In the genomic region with DNA sequence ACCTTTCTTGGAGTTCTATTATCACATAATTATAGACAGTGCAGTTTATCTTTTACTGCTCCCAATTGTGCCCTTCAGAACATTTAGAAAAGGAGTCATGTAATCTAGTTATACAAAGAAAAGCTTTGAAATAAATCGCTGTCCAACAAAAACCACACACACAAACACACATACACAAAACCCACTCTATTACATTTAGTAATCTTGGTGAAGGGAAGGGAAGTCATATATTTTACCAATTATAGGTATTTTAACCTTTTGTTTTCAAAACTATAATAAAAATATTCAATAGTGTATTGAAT, we compare ENCODE assay signal across 14 cellular contexts.
"Had no signal": no experiment of that assay in that cellular context is flagged by ENCODE, and none has a peak within 500 bp of the region (broad histone marks: within the 10 kb centered on the region; RNA-seq: fewer than 3 reads in every experiment).

No MANE protein-coding gene starts in this region.

- H3K36me3 Mint-ChIP-seq: memory B cell; natural killer cell treated with Interleukin-12 subunit alpha and Interleukin-12 subunit beta and Interleukin-15 and Interleukin-18, amount 100 ng/mL, for 72 hours had no signal

- H3K27me3 Mint-ChIP-seq: natural killer cell treated with Interleukin-12 subunit alpha and Interleukin-12 subunit beta and Interleukin-15 and Interleukin-18, amount 100 ng/mL, for 72 hours; stimulated activated naive CD8-positive, alpha-beta T cell treated with anti-CD3 and anti-CD28 coated beads, Interleukin-15, Interleukin-2, amounts not matched to agents 100 ng/mL and 50 ng/mL, for 24 hours had no signal

- H3K4me1 Mint-ChIP-seq: memory B cell had no signal

- H3K9me3 ChIP-seq: body of pancreas, ovary, thoracic aorta had no signal

- ATAC-seq: body of pancreas; esophagus mucosa; natural killer cell treated with Interleukin-12 subunit alpha and Interleukin-12 subunit beta and Interleukin-15 and Interleukin-18, amount 100 ng/mL, for 72 hours; SK-N-SH treated with all-trans-retinoic acid at 6 μM for 48 hours had no signal

- H3K4me1 ChIP-seq: body of pancreas had no signal

- H3K27ac Mint-ChIP-seq: memory B cell; natural killer cell treated with Interleukin-12 subunit alpha and Interleukin-12 subunit beta and Interleukin-15 and Interleukin-18, amount 100 ng/mL, for 72 hours; T-helper 1 cell treated with Interleukin-12 subunit alpha and Interleukin-12 subunit beta and Interleukin-4 antibody, amounts not matched to agents 30 μg/mL and 1 μg/mL, for 36 hours had no signal

- H3K27ac ChIP-seq: body of pancreas, ovary, thoracic aorta had no signal

- H3K27me3 ChIP-seq: body of pancreas, ovary had no signal

- H3K4me3 Mint-ChIP-seq: memory B cell; natural killer cell treated with Interleukin-12 subunit alpha and Interleukin-12 subunit beta and Interleukin-15 and Interleukin-18, amount 100 ng/mL, for 72 hours; stimulated activated naive CD8-positive, alpha-beta T cell treated with anti-CD3 and anti-CD28 coated beads, Interleukin-15, Interleukin-2, amounts not matched to agents 100 ng/mL and 50 ng/mL, for 24 hours; T-helper 1 cell treated with Interleukin-12 subunit alpha and Interleukin-12 subunit beta and Interleukin-4 antibody, amounts not matched to agents 30 μg/mL and 1 μg/mL, for 36 hours had no signal

- DNase-seq: activated CD4-positive, alpha-beta T cell treated with anti-CD3 and anti-CD28 coated beads, Interleukin-2, amount 50 U/mL, for 48 hours; body of pancreas; cerebellar nuclear complex; dermis blood vessel endothelial cell; ovary; stimulated activated CD4-positive, alpha-beta T cell treated with anti-CD3 and anti-CD28 coated beads, Interleukin-4, amount 100 ng/mL, for 1 hour; stimulated activated CD8-positive, alpha-beta memory T cell treated with anti-CD3 and anti-CD28 coated beads, Interleukin-4, amount 100 ng/mL, for 48 hours had no signal

- H3K9me3 Mint-ChIP-seq: memory B cell; stimulated activated naive CD8-positive, alpha-beta T cell treated with anti-CD3 and anti-CD28 coated beads, Interleukin-15, Interleukin-2, amounts not matched to agents 100 ng/mL and 50 ng/mL, for 24 hours; T-helper 1 cell treated with Interleukin-12 subunit alpha and Interleukin-12 subunit beta and Interleukin-4 antibody, amounts not matched to agents 30 μg/mL and 1 μg/mL, for 36 hours had no signal

- H3K36me3 ChIP-seq: ovary, thoracic aorta had no signal

- H3K4me3 ChIP-seq: body of pancreas, ovary, thoracic aorta had no signal
